9 cellular contexts compared by ENCODE assay signal in the genomic region with DNA sequence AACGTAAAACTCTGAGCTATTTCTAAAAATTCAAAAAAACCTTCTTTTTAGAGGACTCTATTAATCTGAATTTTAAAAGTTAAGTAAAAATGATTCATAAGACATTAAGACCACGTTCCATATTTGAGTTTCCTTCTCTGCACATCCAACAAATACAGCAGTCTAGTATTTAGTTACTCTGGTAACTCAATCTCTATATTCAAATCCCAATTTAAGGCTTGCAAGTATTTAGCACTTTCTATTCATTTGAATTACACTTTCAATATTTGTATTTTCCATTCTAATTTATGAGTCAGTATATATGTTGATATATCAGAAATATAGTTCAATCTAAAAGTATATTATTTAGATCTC. TPM values are rescaled to one million over a fixed set of nuclear protein-coding genes. Genes with fewer than 3 reads are reported as not detected.
DNase-seq lines count a peak whose midpoint lies in the region; ATAC-seq and TF ChIP-seq lines count a peak whose summit lies in the region.
"Had no signal": no experiment of that assay in that cellular context is flagged by ENCODE, and none has a peak within 500 bp of the region (broad histone marks: within the 10 kb centered on the region; RNA-seq: fewer than 3 reads in every experiment).

No MANE protein-coding gene starts in this region.

- H3K27me3 ChIP-seq in SJCRH30: no peaks in the 10 kb centered on the region
- no peaks in the 10 kb centered on the region for H3K27me3 ChIP-seq in CD8-positive, alpha-beta T cell (ENCODE audit: insufficient read depth, low read length)

- peaks cover 20 to 24% of the 10 kb centered on the region in 2 donors for H3K4me1 Mint-ChIP-seq in natural killer cell treated with Interleukin-12 subunit alpha and Interleukin-12 subunit beta and Interleukin-15 and Interleukin-18, amount 100 ng/mL, for 72 hours (ENCODE audit: low read depth in 2 of 2)
- peaks cover 29% of the 10 kb centered on the region for H3K4me1 Mint-ChIP-seq in CD8-positive, alpha-beta T cell (ENCODE audit: low read depth)

- H3K27me3 Mint-ChIP-seq in natural killer cell treated with Interleukin-12 subunit alpha and Interleukin-12 subunit beta and Interleukin-15 and Interleukin-18, amount 100 ng/mL, for 72 hours: no peaks in the 10 kb centered on the region
- no peaks in the 10 kb centered on the region for H3K27me3 Mint-ChIP-seq in CD8-positive, alpha-beta T cell (ENCODE audit: low read depth)

- TF ChIP-seq CTCF in CD8-positive, alpha-beta T cell (IDR thresholded peaks at IDR 0.05): no peak
- TF ChIP-seq CTCF in GM20000 (IDR thresholded peaks at IDR 0.05; ENCODE audit: extremely low read depth, missing control alignments): no peak

- peak overlapping the region; percentile 51 to 85 for H3K27ac Mint-ChIP-seq in natural killer cell treated with Interleukin-12 subunit alpha and Interleukin-12 subunit beta and Interleukin-15 and Interleukin-18, amount 100 ng/mL, for 72 hours
- no peak overlapping the region for H3K27ac Mint-ChIP-seq in CD8-positive, alpha-beta T cell

- no peaks in the 10 kb centered on the region for H3K9me3 Mint-ChIP-seq in natural killer cell treated with Interleukin-12 subunit alpha and Interleukin-12 subunit beta and Interleukin-15 and Interleukin-18, amount 100 ng/mL, for 72 hours
- H3K9me3 Mint-ChIP-seq in CD8-positive, alpha-beta T cell: no peaks in the 10 kb centered on the region

- no peaks in the 10 kb centered on the region for H3K9me3 ChIP-seq in SJCRH30 (replicated peaks)
- H3K9me3 ChIP-seq in CD8-positive, alpha-beta T cell (ENCODE audit: low read length): no peaks in the 10 kb centered on the region

- intact Hi-C loops in CD8-positive, alpha-beta T cell (cut with DNase I, micrococcal nuclease): no loop called here

- peaks cover 8% of the 10 kb centered on the region; the same call in 1 of the 2 replicates for H3K4me1 ChIP-seq in SJCRH30
- H3K4me1 ChIP-seq in CD8-positive, alpha-beta T cell (ENCODE audit: insufficient read depth, low read length): peaks cover 9% of the 10 kb centered on the region

- no peak for DNase-seq in SJCRH30
- no peak for DNase-seq in natural killer cell treated with Interleukin-12 subunit alpha and Interleukin-12 subunit beta and Interleukin-15 and Interleukin-18, amount 100 ng/mL, for 72 hours (ENCODE audit: low spot score)
- no peak for DNase-seq in CD8-positive, alpha-beta T cell
- no peak for DNase-seq in GM20000 (ENCODE audit: low spot score)
- DNase-seq in NCI-H1436 treated with DMSO at 0.1 percent for 48 hours (lab: John Stamatoyannopoulos, UW): no peak
- no peak for DNase-seq in activated CD4-positive, alpha-beta T cell treated with anti-CD3 and anti-CD28 coated beads for 1 hour
- DNase-seq: SHP77 had no signal

- H3K36me3 Mint-ChIP-seq in natural killer cell treated with Interleukin-12 subunit alpha and Interleukin-12 subunit beta and Interleukin-15 and Interleukin-18, amount 100 ng/mL, for 72 hours: no peaks in the 10 kb centered on the region
- no peaks in the 10 kb centered on the region for H3K36me3 Mint-ChIP-seq in CD8-positive, alpha-beta T cell

- no peaks in the 10 kb centered on the region for H3K36me3 ChIP-seq in SJCRH30
- no peaks in the 10 kb centered on the region for H3K36me3 ChIP-seq in CD8-positive, alpha-beta T cell (ENCODE audit: insufficient read depth, low read length)

- POLR2A ChIA-PET in CD8-positive, alpha-beta T cell (lab: Charles Lee): interaction anchor here (0.9 to 2.2 kb wide), 2 partner anchors 18 to 67 kb away, joined by 3 to 7 read pairs; a partner anchor contains a TSS

- H3K4me3 Mint-ChIP-seq in natural killer cell treated with Interleukin-12 subunit alpha and Interleukin-12 subunit beta and Interleukin-15 and Interleukin-18, amount 100 ng/mL, for 72 hours: peak overlapping the region; percentile 77
- no peak overlapping the region for H3K4me3 Mint-ChIP-seq in CD8-positive, alpha-beta T cell

- peak overlapping the region; percentile 31; the same call in 1 of the 2 replicates for H3K4me3 ChIP-seq in SJCRH30
- no peak overlapping the region for H3K4me3 ChIP-seq in CD8-positive, alpha-beta T cell (ENCODE audit: low read depth, low read length)

- no peak overlapping the region; the same call in 1 of the 2 replicates for H3K27ac ChIP-seq in SJCRH30
- no peak overlapping the region for H3K27ac ChIP-seq in CD8-positive, alpha-beta T cell (ENCODE audit: low read depth, low read length)

- CTCF ChIA-PET in CD8-positive, alpha-beta T cell (lab: Charles Lee): no interaction called here

- ATAC-seq in GM18858 (IDR thresholded peaks at IDR 0.05; ENCODE audit: unreplicated experiment) (peak; percentile 6), HG02763 (IDR thresholded peaks at IDR 0.05; ENCODE audit: unreplicated experiment) (peak; percentile 12)
- peak in 1 of 2 donors; percentile 41 for ATAC-seq in natural killer cell treated with Interleukin-12 subunit alpha and Interleukin-12 subunit beta and Interleukin-15 and Interleukin-18, amount 100 ng/mL, for 72 hours
- no peak for ATAC-seq in CD8-positive, alpha-beta T cell

RNA-seq across cellular contexts. Expression of a gene that starts 17.7 kb away (rescaled TPM):
- 2.7 and 5.1 TPM in 2 replicates for total RNA-seq in SJCRH30 (2014; rRNA removed; shearing (Covaris generic))
- 10 to 100 TPM; 17.2 to 22.5 TPM for total RNA-seq in natural killer cell treated with Interleukin-12 subunit alpha and Interleukin-12 subunit beta and Interleukin-15 and Interleukin-18, amount 100 ng/mL, for 72 hours
- 10 to 100 TPM; 17.6 to 18.9 TPM for total RNA-seq in CD8-positive, alpha-beta T cell
